In genomic region chr3:151439652-151440125, GRCh38 we compare ENCODE assay signal across 1 cellular context.
TF ChIP-seq lines count a peak whose summit lies in the region.

No MANE protein-coding gene starts in this region.

TF ChIP-seq in K562, 482 proteins besides CTCF, POLR2A, EP300 and RAD21 (continued from another document):
- TF ChIP-seq E2F4 (CRISPR knock-in tag; IDR thresholded peaks at IDR 0.05; ENCODE audit: low read depth) (no peak), ZFP1 (CRISPR knock-in tag; IDR thresholded peaks at IDR 0.05) (no peak), ZNF165 (CRISPR knock-in tag; IDR thresholded peaks at IDR 0.05; ENCODE audit: borderline replicate concordance) (no peak), ZNF146 (CRISPR knock-in tag; IDR thresholded peaks at IDR 0.05; ENCODE audit: unreplicated experiment) (no peak), ARID2 (IDR thresholded peaks at IDR 0.05) (peak; percentile 46; the same call in 1 of the 2 replicates), PHB (CRISPR knock-in tag; IDR thresholded peaks at IDR 0.05) (no peak), DEAF1 (CRISPR knock-in tag; IDR thresholded peaks at IDR 0.05) (peak; percentile 68), SMC3 (conservative IDR thresholded peaks at IDR 0.05; ENCODE audit: insufficient read depth, low read depth, low read length) (peak; percentile 73), ZNF518B (CRISPR knock-in tag; IDR thresholded peaks at IDR 0.05) (no peak), ILK (tag; IDR thresholded peaks at IDR 0.05; ENCODE audit: borderline replicate concordance, low read depth) (no peak), ZNF586 (CRISPR knock-in tag; conservative IDR thresholded peaks at IDR 0.05) (no peak), HMBOX1 (IDR thresholded peaks at IDR 0.05) (peak; percentile 40; the same call in 1 of the 2 replicates), HMGXB4 (CRISPR knock-in tag; IDR thresholded peaks at IDR 0.05) (no peak), ZNF398 (CRISPR knock-in tag; IDR thresholded peaks at IDR 0.05) (no peak), HEY1 (CRISPR knock-in tag; IDR thresholded peaks at IDR 0.05; ENCODE audit: borderline replicate concordance) (no peak)
